17 cellular contexts compared by ENCODE assay signal in the genomic region with DNA sequence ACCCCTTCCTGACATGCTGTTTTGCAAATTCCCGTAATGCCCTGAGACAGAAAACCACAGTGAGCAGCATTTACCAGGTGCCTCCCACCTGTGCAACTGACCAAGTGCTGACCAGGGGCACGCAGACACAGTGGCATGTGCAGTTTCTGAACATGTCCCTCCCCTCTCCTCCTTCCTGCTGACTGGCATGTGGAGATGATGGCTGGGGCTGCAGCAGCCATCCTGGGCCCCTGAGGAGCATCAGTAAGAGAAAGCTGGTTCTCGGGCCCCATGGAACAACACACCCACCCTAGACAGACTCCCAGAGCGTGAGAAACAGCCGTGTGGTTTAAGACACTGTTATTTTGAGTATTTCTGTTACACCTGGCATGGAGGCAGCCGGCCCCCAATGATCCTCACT.
DNase-seq lines count a peak whose midpoint lies in the region; ATAC-seq and TF ChIP-seq lines count a peak whose summit lies in the region.
"Had no signal": no experiment of that assay in that cellular context is flagged by ENCODE, and none has a peak within 500 bp of the region (broad histone marks: within the 10 kb centered on the region; RNA-seq: fewer than 3 reads in every experiment).

No MANE protein-coding gene starts in this region.

- no peak overlapping the region for H3K4me2 ChIP-seq in neural progenitor cell

- H2AFZ ChIP-seq in neural progenitor cell (replicated peaks) = no peak overlapping the region

- peaks cover 50% of the 10 kb centered on the region for H3K36me3 Mint-ChIP-seq in activated CD4-positive, alpha-beta T cell treated with anti-CD3 and anti-CD28 coated beads, Interleukin-2, amount 10 ng/mL, durations not matched to agents 7 days and 5 days (ENCODE audit: low read depth)
- H3K36me3 Mint-ChIP-seq in activated T-helper 1 cell treated with anti-CD3 and anti-CD28 coated beads, Interleukin-12 subunit alpha, Interleukin-12 subunit beta, Interleukin-2, Interleukin-4 antibody, amounts not matched to agents 30 ng/mL and 10 ng/mL and 1 ng/mL, durations not matched to agents 14 hours and 24 hours and 36 hours (ENCODE audit: low read depth) = peaks cover 40% of the 10 kb centered on the region
- H3K36me3 Mint-ChIP-seq in neural progenitor cell = peaks cover 18% of the 10 kb centered on the region

- no peaks in the 10 kb centered on the region for H3K4me1 ChIP-seq in neural progenitor cell
- no peaks in the 10 kb centered on the region for H3K4me1 ChIP-seq in prostate gland (replicated peaks)
- H3K4me1 ChIP-seq: HAP-1 had no signal

- H3K79me2 ChIP-seq in neural progenitor cell (ENCODE audit: low read depth) = no peaks in the 10 kb centered on the region

- POLR2A ChIA-PET in activated CD4-positive, alpha-beta T cell treated with anti-CD3 and anti-CD28 coated beads, Interleukin-2, amount 10 ng/mL, durations not matched to agents 7 days and 5 days (lab: Charles Lee) = interaction anchor here (0.6 kb wide), 1 partner anchor 513 kb away, joined by 4 read pairs; no protein-coding TSS in a partner anchor

- TF ChIP-seq CTCF in neural progenitor cell (IDR thresholded peaks at IDR 0.05) = no peak
- no peak for TF ChIP-seq CTCF in prostate gland (IDR thresholded peaks at IDR 0.05)

- no peaks in the 10 kb centered on the region for H3F3A ChIP-seq in neural progenitor cell (ENCODE audit: low read depth)

- no peaks in the 10 kb centered on the region for H3K27me3 Mint-ChIP-seq in activated CD4-positive, alpha-beta T cell treated with anti-CD3 and anti-CD28 coated beads, Interleukin-2, amount 10 ng/mL, durations not matched to agents 7 days and 5 days
- peaks cover 2% of the 10 kb centered on the region for H3K27me3 Mint-ChIP-seq in activated T-helper 1 cell treated with anti-CD3 and anti-CD28 coated beads, Interleukin-12 subunit alpha, Interleukin-12 subunit beta, Interleukin-2, Interleukin-4 antibody, amounts not matched to agents 30 ng/mL and 10 ng/mL and 1 ng/mL, durations not matched to agents 14 hours and 24 hours and 36 hours (ENCODE audit: insufficient read depth)
- H3K27me3 Mint-ChIP-seq in neural progenitor cell (ENCODE audit: insufficient read depth, low read depth) = peaks cover 14% of the 10 kb centered on the region

- H3K4me1 Mint-ChIP-seq in activated CD4-positive, alpha-beta T cell treated with anti-CD3 and anti-CD28 coated beads, Interleukin-2, amount 10 ng/mL, durations not matched to agents 7 days and 5 days = peaks cover 34% of the 10 kb centered on the region
- H3K4me1 Mint-ChIP-seq in activated T-helper 1 cell treated with anti-CD3 and anti-CD28 coated beads, Interleukin-12 subunit alpha, Interleukin-12 subunit beta, Interleukin-2, Interleukin-4 antibody, amounts not matched to agents 30 ng/mL and 10 ng/mL and 1 ng/mL, durations not matched to agents 14 hours and 24 hours and 36 hours (ENCODE audit: low read depth) = peaks cover 35% of the 10 kb centered on the region
- peaks cover 3% of the 10 kb centered on the region for H3K4me1 Mint-ChIP-seq in neural progenitor cell
- H3K4me1 Mint-ChIP-seq: neural crest cell had no signal

- H3K4me3 ChIP-seq in neural progenitor cell (no peak overlapping the region), prostate gland (no peak overlapping the region)
- H3K4me3 ChIP-seq: HAP-1, uterus had no signal

- no peak overlapping the region for H3K9ac ChIP-seq in neural progenitor cell

- 90% methylated on average over 6 of the region's 6 CpGs for WGBS in prostate gland

- CTCF ChIA-PET in activated CD4-positive, alpha-beta T cell treated with anti-CD3 and anti-CD28 coated beads, Interleukin-2, amount 10 ng/mL, durations not matched to agents 7 days and 5 days (lab: Charles Lee) = interaction anchor here (0.6 to 1.5 kb wide), 2 partner anchors 32 to 221 kb away, joined by 3 read pairs; no protein-coding TSS in a partner anchor

- no peaks in the 10 kb centered on the region for H4K20me1 ChIP-seq in neural progenitor cell (ENCODE audit: low read depth)

- H3K27ac ChIP-seq in neural progenitor cell = no peak overlapping the region
- no peak overlapping the region for H3K27ac ChIP-seq in prostate gland
- H3K27ac ChIP-seq: uterus had no signal

- no peaks in the 10 kb centered on the region for H3K36me3 ChIP-seq in neural progenitor cell
- H3K36me3 ChIP-seq in prostate gland = no peaks in the 10 kb centered on the region
- H3K36me3 ChIP-seq: HAP-1, uterus had no signal

- H3K9me3 ChIP-seq in neural progenitor cell (ENCODE audit: low read depth) = no peaks in the 10 kb centered on the region
- H3K9me3 ChIP-seq in prostate gland = no peaks in the 10 kb centered on the region
- H3K9me3 ChIP-seq: HAP-1, uterus had no signal

- DNase-seq in activated CD4-positive, alpha-beta T cell treated with anti-CD3 and anti-CD28 coated beads, Interleukin-2, amount 10 ng/mL, durations not matched to agents 7 days and 5 days = no peak
- DNase-seq in activated CD4-positive, alpha-beta T cell treated with anti-CD3 and anti-CD28 coated beads, Interleukin-2, amount 50 U/mL, for 48 hours = no peak
- DNase-seq in activated T-helper 1 cell treated with anti-CD3 and anti-CD28 coated beads, Interleukin-12 subunit alpha, Interleukin-12 subunit beta, Interleukin-2, Interleukin-4 antibody, amounts not matched to agents 30 ng/mL and 10 ng/mL and 1 ng/mL, durations not matched to agents 14 hours and 24 hours and 36 hours (ENCODE audit: low spot score) = no peak
- no peak for DNase-seq in neural progenitor cell (ENCODE audit: low spot score)
- DNase-seq in GF-D8 (lab: John Stamatoyannopoulos, UW) = no peak
- DNase-seq in GOT3 (lab: John Stamatoyannopoulos, UW) = no peak
- no peak for DNase-seq in prostate gland (ENCODE audit: low spot score)
- DNase-seq: hippocampal formation, IMR-90, kidney glomerular epithelial cell, NCI-H2029 treated with DMSO at 0.1 percent for 48 hours, NCI-H526 treated with DMSO at 0.1 percent for 48 hours, PC-3, uterus had no signal

- TF ChIP-seq POLR2A in prostate gland (IDR thresholded peaks at IDR 0.05) = no peak

- H3K27me3 ChIP-seq in neural progenitor cell (no peaks in the 10 kb centered on the region), prostate gland (replicated peaks; ENCODE audit: insufficient read depth) (no peaks in the 10 kb centered on the region)
- H3K27me3 ChIP-seq: uterus had no signal

- H3K27ac Mint-ChIP-seq in activated CD4-positive, alpha-beta T cell treated with anti-CD3 and anti-CD28 coated beads, Interleukin-2, amount 10 ng/mL, durations not matched to agents 7 days and 5 days = peak overlapping the region; percentile 96
- H3K27ac Mint-ChIP-seq in activated T-helper 1 cell treated with anti-CD3 and anti-CD28 coated beads, Interleukin-12 subunit alpha, Interleukin-12 subunit beta, Interleukin-2, Interleukin-4 antibody, amounts not matched to agents 30 ng/mL and 10 ng/mL and 1 ng/mL, durations not matched to agents 14 hours and 24 hours and 36 hours = peak overlapping the region; percentile 87
- peak overlapping the region; percentile 83 for H3K27ac Mint-ChIP-seq in neural progenitor cell

- H3K9me3 Mint-ChIP-seq in activated CD4-positive, alpha-beta T cell treated with anti-CD3 and anti-CD28 coated beads, Interleukin-2, amount 10 ng/mL, durations not matched to agents 7 days and 5 days = peaks cover 18% of the 10 kb centered on the region
- H3K9me3 Mint-ChIP-seq in activated T-helper 1 cell treated with anti-CD3 and anti-CD28 coated beads, Interleukin-12 subunit alpha, Interleukin-12 subunit beta, Interleukin-2, Interleukin-4 antibody, amounts not matched to agents 30 ng/mL and 10 ng/mL and 1 ng/mL, durations not matched to agents 14 hours and 24 hours and 36 hours = peaks cover 31% of the 10 kb centered on the region
- H3K9me3 Mint-ChIP-seq in neural progenitor cell = peaks cover 12% of the 10 kb centered on the region

- intact Hi-C loops in activated T-helper 1 cell treated with anti-CD3 and anti-CD28 coated beads, Interleukin-12 subunit alpha, Interleukin-12 subunit beta, Interleukin-2, Interleukin-4 antibody, amounts not matched to agents 30 ng/mL and 10 ng/mL and 1 ng/mL, durations not matched to agents 14 hours and 24 hours and 36 hours (cut with micrococcal nuclease) = loop anchor here (1.0 kb wide), 3 partner anchors 7 to 32 kb away; no protein-coding TSS in a partner anchor
- intact Hi-C loops in prostate gland (cut with DNase I) = no loop called here

- no peak overlapping the region for H3K4me3 Mint-ChIP-seq in activated CD4-positive, alpha-beta T cell treated with anti-CD3 and anti-CD28 coated beads, Interleukin-2, amount 10 ng/mL, durations not matched to agents 7 days and 5 days
- peak overlapping the region; percentile 45 for H3K4me3 Mint-ChIP-seq in activated T-helper 1 cell treated with anti-CD3 and anti-CD28 coated beads, Interleukin-12 subunit alpha, Interleukin-12 subunit beta, Interleukin-2, Interleukin-4 antibody, amounts not matched to agents 30 ng/mL and 10 ng/mL and 1 ng/mL, durations not matched to agents 14 hours and 24 hours and 36 hours
- no peak overlapping the region for H3K4me3 Mint-ChIP-seq in neural progenitor cell
- H3K4me3 Mint-ChIP-seq: neural crest cell had no signal

- ATAC-seq in GM21825 (IDR thresholded peaks at IDR 0.05; ENCODE audit: unreplicated experiment) = peak; percentile 6
- ATAC-seq: PC-3 had no signal
